27 cellular contexts compared by ENCODE assay signal in genomic region chr14:57052705-57053302, GRCh38.
"Had no signal": no experiment of that assay in that cellular context is flagged by ENCODE, and none has a peak within 500 bp of the region (broad histone marks: within the 10 kb centered on the region; RNA-seq: fewer than 3 reads in every experiment).

No MANE protein-coding gene starts in this region.

- H3K4me2 ChIP-seq: hepatocyte had no signal

- H3K4me3 Mint-ChIP-seq: dendritic cell treated with granulocyte-macrophage colony-stimulating factor and Interleukin-4, amounts not matched to agents 40 ng/mL and 50 ng/mL, for 4 days; naive thymus-derived CD8-positive, alpha-beta T cell; nephron progenitor cell; stimulated activated memory B cell treated with anti-CD40 and anti-IgM and Interleukin-4, amounts not matched to agents 10 μg/mL and 1 μg/mL and 100 μg/mL, for 72 hours; stimulated activated naive CD8-positive, alpha-beta T cell treated with anti-CD3 and anti-CD28 coated beads, Interleukin-15, Interleukin-2, amounts not matched to agents 100 ng/mL and 50 ng/mL, for 24 hours had no signal

- H3K27ac Mint-ChIP-seq: dendritic cell treated with granulocyte-macrophage colony-stimulating factor and Interleukin-4, amounts not matched to agents 40 ng/mL and 50 ng/mL, for 4 days; naive thymus-derived CD8-positive, alpha-beta T cell; nephron progenitor cell; stimulated activated memory B cell treated with anti-CD40 and anti-IgM and Interleukin-4, amounts not matched to agents 10 μg/mL and 1 μg/mL and 100 μg/mL, for 72 hours; stimulated activated naive CD8-positive, alpha-beta T cell treated with anti-CD3 and anti-CD28 coated beads, Interleukin-15, Interleukin-2, amounts not matched to agents 100 ng/mL and 50 ng/mL, for 24 hours had no signal

- H3K36me3 ChIP-seq: colonic mucosa, esophagus muscularis mucosa, gastroesophageal sphincter, heart left ventricle, left lung, ovary, spleen, thoracic aorta, tibial nerve, upper lobe of left lung had no signal

- H2AFZ ChIP-seq: hepatocyte had no signal

- H3K27ac ChIP-seq: colonic mucosa, esophagus muscularis mucosa, foreskin keratinocyte, gastroesophageal sphincter, heart left ventricle, hepatocyte, left lung, ovary, psoas muscle, skin epidermis, spleen, thoracic aorta, tibial nerve, upper lobe of left lung had no signal

- H3K4me1 ChIP-seq: colonic mucosa, esophagus muscularis mucosa, foreskin keratinocyte, gastroesophageal sphincter, heart left ventricle, left lung, psoas muscle, spleen, tibial nerve had no signal

- H3K27me3 Mint-ChIP-seq: dendritic cell treated with granulocyte-macrophage colony-stimulating factor and Interleukin-4, amounts not matched to agents 40 ng/mL and 50 ng/mL, for 4 days had no signal

- H3K4me1 Mint-ChIP-seq: naive thymus-derived CD8-positive, alpha-beta T cell; stimulated activated memory B cell treated with anti-CD40 and anti-IgM and Interleukin-4, amounts not matched to agents 10 μg/mL and 1 μg/mL and 100 μg/mL, for 72 hours had no signal

- H3K9me3 Mint-ChIP-seq: dendritic cell treated with granulocyte-macrophage colony-stimulating factor and Interleukin-4, amounts not matched to agents 40 ng/mL and 50 ng/mL, for 4 days had no signal

- H3K4me3 ChIP-seq: colonic mucosa, esophagus muscularis mucosa, gastroesophageal sphincter, heart left ventricle, hepatocyte, left lung, ovary, psoas muscle, skin epidermis, spleen, thoracic aorta, tibial nerve, upper lobe of left lung had no signal

- FAIRE-seq: endothelial cell of umbilical vein, kidney had no signal

- ATAC-seq: foreskin keratinocyte; gastroesophageal sphincter; heart left ventricle; left lung; naive thymus-derived CD8-positive, alpha-beta T cell; psoas muscle; right cardiac atrium; stimulated activated memory B cell treated with anti-CD40 and anti-IgM and Interleukin-4, amounts not matched to agents 10 μg/mL and 1 μg/mL and 100 μg/mL, for 72 hours had no signal

- H3K27me3 ChIP-seq: colonic mucosa, esophagus muscularis mucosa, foreskin keratinocyte, hepatocyte, left lung, ovary, tibial nerve, upper lobe of left lung had no signal

- DNase-seq: colonic mucosa; effector CD8-positive, alpha-beta T cell; foreskin keratinocyte; heart left ventricle; kidney; left lung; mesenchymal stem cell; naive thymus-derived CD8-positive, alpha-beta T cell; nephron progenitor cell; nucleus accumbens; ovary; posterior cingulate gyrus; psoas muscle; right cardiac atrium; spleen; stimulated activated CD4-positive, alpha-beta T cell treated with anti-CD3 and anti-CD28 coated beads, Interleukin-4, amount 100 ng/mL, for 4 hours; upper lobe of left lung had no signal

- H3K79me2 ChIP-seq: hepatocyte had no signal

- H3K36me3 Mint-ChIP-seq: naive thymus-derived CD8-positive, alpha-beta T cell; stimulated activated memory B cell treated with anti-CD40 and anti-IgM and Interleukin-4, amounts not matched to agents 10 μg/mL and 1 μg/mL and 100 μg/mL, for 72 hours had no signal

- H3K9me3 ChIP-seq: colonic mucosa, esophagus muscularis mucosa, gastroesophageal sphincter, heart left ventricle, left lung, ovary, psoas muscle, spleen, thoracic aorta, tibial nerve, upper lobe of left lung had no signal
